Comparison of ENCODE assay signal across 12 cellular contexts in genomic region chr12:80033457-80033856, GRCh38.
A peak's percentile ranks its signal among the peaks of the same experiment; 100 is the strongest.
DNase-seq lines count a peak whose midpoint lies in the region; ATAC-seq, FAIRE-seq and TF ChIP-seq lines count a peak whose summit lies in the region.
"Had no signal": no experiment of that assay in that cellular context is flagged by ENCODE, and none has a peak within 500 bp of the region (broad histone marks: within the 10 kb centered on the region; RNA-seq: fewer than 3 reads in every experiment).

No MANE protein-coding gene starts in this region.

- in situ Hi-C loops in astrocyte of the spinal cord (cut with HindIII; ENCODE audit: low sequenced_read_pairs), result no loop called here

- no peak for TF ChIP-seq CTCF in MCF 10A (IDR thresholded peaks at IDR 0.05; ENCODE audit: unreplicated experiment)
- no peak for TF ChIP-seq CTCF in breast epithelium (IDR thresholded peaks at IDR 0.05)
- no peak for TF ChIP-seq CTCF in astrocyte of the spinal cord (IDR thresholded peaks at IDR 0.05; ENCODE audit: low read depth, low read length)

- no peaks in the 10 kb centered on the region for H3K36me3 ChIP-seq in breast epithelium

- H3K4me3 Mint-ChIP-seq in MCF 10A (ENCODE audit: unreplicated experiment), result no peak overlapping the region
- H3K4me3 Mint-ChIP-seq: activated T-helper 1 cell treated with anti-CD3 and anti-CD28 coated beads, Interleukin-12 subunit alpha, Interleukin-12 subunit beta, Interleukin-2, Interleukin-4 antibody, amounts not matched to agents 30 ng/mL and 10 ng/mL and 1 ng/mL, durations not matched to agents 14 hours and 24 hours and 36 hours had no signal

- no peaks in the 10 kb centered on the region for H3K27me3 ChIP-seq in breast epithelium

- H3K27me3 Mint-ChIP-seq in MCF 10A (ENCODE audit: insufficient read depth, unreplicated experiment), result no peaks in the 10 kb centered on the region

- ATAC-seq in HG02970 (IDR thresholded peaks at IDR 0.05; ENCODE audit: low FRiP score, unreplicated experiment) (no peak), HG03025 (IDR thresholded peaks at IDR 0.05; ENCODE audit: low FRiP score, unreplicated experiment) (no peak)

- no peak overlapping the region for H3K4me3 ChIP-seq in breast epithelium
- H3K4me3 ChIP-seq in astrocyte of the spinal cord (ENCODE audit: low read depth, low read length), result no peak overlapping the region

- peak; percentile 44 for DNase-seq in MCF 10A (ENCODE audit: unreplicated experiment)
- DNase-seq in breast epithelium (ENCODE audit: low spot score in 2 of 2), result no peak
- peak; percentile 74 for DNase-seq in astrocyte of the spinal cord (ENCODE audit: low read depth, low spot score)
- peak; percentile 53 for DNase-seq in kidney glomerular epithelial cell (lab: John Stamatoyannopoulos, UW)
- DNase-seq in urothelium cell line (ENCODE audit: low spot score), result peak; percentile 13
- DNase-seq in NCI-H774 (lab: John Stamatoyannopoulos, UW), result no peak
- DNase-seq: 8988T, dermis blood vessel endothelial cell, NCI-H2029 treated with DMSO at 0.1 percent for 48 hours had no signal

- H3K9me3 ChIP-seq in breast epithelium, result no peaks in the 10 kb centered on the region

- H3K27ac Mint-ChIP-seq in MCF 10A (ENCODE audit: low read depth, unreplicated experiment), result no peak overlapping the region
- H3K27ac Mint-ChIP-seq: activated T-helper 1 cell treated with anti-CD3 and anti-CD28 coated beads, Interleukin-12 subunit alpha, Interleukin-12 subunit beta, Interleukin-2, Interleukin-4 antibody, amounts not matched to agents 30 ng/mL and 10 ng/mL and 1 ng/mL, durations not matched to agents 14 hours and 24 hours and 36 hours had no signal

- H3K36me3 Mint-ChIP-seq in MCF 10A (ENCODE audit: insufficient read depth, unreplicated experiment), result no peaks in the 10 kb centered on the region

- CTCF ChIA-PET in MCF 10A (lab: Yijun Ruan, JAX), result no interaction called here

- no TSS peak for BruUV-seq in MCF 10A (replicated peaks; lab: Mats Ljungman, UMichigan)

- no peaks in the 10 kb centered on the region for H3K9me3 Mint-ChIP-seq in MCF 10A (ENCODE audit: unreplicated experiment)
- H3K9me3 Mint-ChIP-seq: activated T-helper 1 cell treated with anti-CD3 and anti-CD28 coated beads, Interleukin-12 subunit alpha, Interleukin-12 subunit beta, Interleukin-2, Interleukin-4 antibody, amounts not matched to agents 30 ng/mL and 10 ng/mL and 1 ng/mL, durations not matched to agents 14 hours and 24 hours and 36 hours had no signal

- FAIRE-seq in urothelium cell line (lab: Jason Lieb, UNC), result no peak

- H3K4me1 ChIP-seq in breast epithelium, result no peaks in the 10 kb centered on the region

- POLR2A ChIA-PET in MCF 10A (lab: Yijun Ruan, JAX), result interaction anchor here (0.7 kb wide), 1 partner anchor 228 kb away, joined by 3 read pairs; no protein-coding TSS in a partner anchor

- H3K4me1 Mint-ChIP-seq in MCF 10A (ENCODE audit: insufficient read depth, unreplicated experiment), result peaks cover 7% of the 10 kb centered on the region

- H3K27ac ChIP-seq in breast epithelium, result peak overlapping the region in 1 of 2 donors; percentile 38

- intact Hi-C loops in MCF 10A (cut with micrococcal nuclease), result no loop called here
- intact Hi-C loops in breast epithelium (cut with DNase I; ENCODE audit: low total_unique reads), result no loop called here

- no peak for TF ChIP-seq POLR2A in breast epithelium (IDR thresholded peaks at IDR 0.05)

Comparison
In these comparisons a context has a peak if more than half of its experiments do, and no peak if none do; other contexts are left out.
1. DNase-seq: peak in MCF 10A (single experiment), astrocyte of the spinal cord (single experiment), kidney glomerular epithelial cell (single experiment) and urothelium cell line (single experiment); none in breast epithelium (0 of 2) and NCI-H774 (single experiment).